ENCODE assay signal across 8 cellular contexts in the genomic region with DNA sequence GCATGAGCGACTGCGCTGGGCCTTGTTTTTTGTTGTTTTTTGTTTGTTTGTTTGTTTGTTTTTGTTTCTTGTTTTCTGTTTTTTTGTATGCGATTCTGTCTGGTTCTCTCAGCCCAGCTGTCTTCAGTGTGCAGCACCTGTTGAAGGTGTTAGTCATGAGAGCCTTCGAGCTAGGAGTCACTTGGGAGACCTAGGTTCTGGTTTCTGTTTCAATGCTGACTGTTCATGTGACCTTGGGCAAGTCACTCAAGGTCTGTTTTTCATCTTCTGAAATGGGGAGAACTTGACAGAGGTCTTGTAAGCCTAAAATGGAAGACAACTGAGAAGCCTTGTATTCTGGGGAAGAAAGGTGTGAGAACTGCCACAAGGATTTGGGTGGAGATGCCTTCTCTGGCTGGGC. TPM values are rescaled to one million over a fixed set of nuclear protein-coding genes. Genes with fewer than 3 reads are reported as not detected.
DNase-seq lines count a peak whose midpoint lies in the region; ATAC-seq and TF ChIP-seq lines count a peak whose summit lies in the region.

No MANE protein-coding gene starts in this region.

- TF ChIP-seq CTCF in RWPE1 (conservative IDR thresholded peaks at IDR 0.05; ENCODE audit: low read depth), result no peak

- H3K36me3 ChIP-seq in mesenchymal stem cell (ENCODE audit: control insufficient read depth in 1 of 2, insufficient read depth in 2 of 2, low read depth in 1 of 2, low read length in 2 of 2), result peaks cover 3 to 13% of the 10 kb centered on the region in 2 experiments

- peaks cover 17% of the 10 kb centered on the region for H3K79me1 ChIP-seq in mesenchymal stem cell (replicated peaks; ENCODE audit: low read length, poor library complexity, severe bottlenecking)

- no peak overlapping the region for H2BK15ac ChIP-seq in mesenchymal stem cell (ENCODE audit: low read depth, poor library complexity, severe bottlenecking)

- peaks cover 47% of the 10 kb centered on the region for H3K4me1 Mint-ChIP-seq in stimulated activated naive CD8-positive, alpha-beta T cell treated with anti-CD3 and anti-CD28 coated beads, Interleukin-15, Interleukin-2, amounts not matched to agents 100 ng/mL and 50 ng/mL, for 24 hours (ENCODE audit: low read depth)

- peak overlapping the region; percentile 64 for H3K4me3 Mint-ChIP-seq in stimulated activated naive CD8-positive, alpha-beta T cell treated with anti-CD3 and anti-CD28 coated beads, Interleukin-15, Interleukin-2, amounts not matched to agents 100 ng/mL and 50 ng/mL, for 24 hours

- no peak overlapping the region for H3K9ac ChIP-seq in mesenchymal stem cell (ENCODE audit: low read length)

- no peak overlapping the region for H3K18ac ChIP-seq in mesenchymal stem cell (ENCODE audit: low read depth in 1 of 2, low read length in 2 of 2)

- no peak overlapping the region for H2AK5ac ChIP-seq in mesenchymal stem cell (ENCODE audit: low read length, severe bottlenecking)

- no peak overlapping the region for H2BK5ac ChIP-seq in mesenchymal stem cell (ENCODE audit: low read depth, low read length, poor library complexity, severe bottlenecking)

- 96% methylated on average over 4 of the region's 4 CpGs for WGBS in mesenchymal stem cell

- H3K27ac ChIP-seq in RWPE1 (peak overlapping the region; percentile 90; the same call in 1 of the 2 replicates), mesenchymal stem cell (ENCODE audit: low read length, poor library complexity, severe bottlenecking) (no peak overlapping the region)

- H2BK120ac ChIP-seq in mesenchymal stem cell (ENCODE audit: low read depth, low read length), result no peak overlapping the region

- H3K36me3 Mint-ChIP-seq in stimulated activated naive CD8-positive, alpha-beta T cell treated with anti-CD3 and anti-CD28 coated beads, Interleukin-15, Interleukin-2, amounts not matched to agents 100 ng/mL and 50 ng/mL, for 24 hours (ENCODE audit: low read depth), result peaks cover 33% of the 10 kb centered on the region

- H3K4ac ChIP-seq in mesenchymal stem cell (ENCODE audit: low read depth in 1 of 2, low read length in 2 of 2), result no peak overlapping the region

- peaks cover 6% of the 10 kb centered on the region for H3K4me1 ChIP-seq in mesenchymal stem cell (ENCODE audit: control insufficient read depth, insufficient read depth, low read depth, low read length)

- no peaks in the 10 kb centered on the region for H3K9me3 Mint-ChIP-seq in stimulated activated naive CD8-positive, alpha-beta T cell treated with anti-CD3 and anti-CD28 coated beads, Interleukin-15, Interleukin-2, amounts not matched to agents 100 ng/mL and 50 ng/mL, for 24 hours

- no peak overlapping the region for H3K23ac ChIP-seq in mesenchymal stem cell (ENCODE audit: low read length in 2 of 2)

- H4K8ac ChIP-seq in mesenchymal stem cell (ENCODE audit: low read length), result no peak overlapping the region

- no peak overlapping the region for H4K91ac ChIP-seq in mesenchymal stem cell (ENCODE audit: low read length)

- H2BK12ac ChIP-seq in mesenchymal stem cell (ENCODE audit: low read length in 2 of 2), result no peak overlapping the region

- no peaks in the 10 kb centered on the region for H3K27me3 Mint-ChIP-seq in stimulated activated naive CD8-positive, alpha-beta T cell treated with anti-CD3 and anti-CD28 coated beads, Interleukin-15, Interleukin-2, amounts not matched to agents 100 ng/mL and 50 ng/mL, for 24 hours

- no peak overlapping the region for H3K4me2 ChIP-seq in mesenchymal stem cell (ENCODE audit: low read length, poor library complexity, severe bottlenecking)

- CTCF ChIA-PET in RWPE1 (lab: Yijun Ruan, JAX), result interaction anchor here (0.6 to 0.7 kb wide), 2 partner anchors 9 to 175 kb away, joined by 3 read pairs; no protein-coding TSS in a partner anchor

- peak; percentile 63 for DNase-seq in activated effector memory CD4-positive, alpha-beta T cell treated with anti-CD3 and anti-CD28 coated beads, Interleukin-2, amount 50 U/mL, for 16 hours
- DNase-seq in activated effector memory CD4-positive, alpha-beta T cell treated with Interleukin-2 at 50 U/mL for 16 hours, result no peak
- DNase-seq in RWPE1 (ENCODE audit: low spot score) (no peak), mesenchymal stem cell (no peak), AG08395 (ENCODE audit: low spot score) (no peak), NCI-H2029 (lab: John Stamatoyannopoulos, UW) (no peak)

- H2AFZ ChIP-seq in mesenchymal stem cell (ENCODE audit: low read depth, low read length), result no peak overlapping the region

- peak overlapping the region; percentile 72 for H3K27ac Mint-ChIP-seq in stimulated activated naive CD8-positive, alpha-beta T cell treated with anti-CD3 and anti-CD28 coated beads, Interleukin-15, Interleukin-2, amounts not matched to agents 100 ng/mL and 50 ng/mL, for 24 hours

- no peaks in the 10 kb centered on the region for H3K27me3 ChIP-seq in mesenchymal stem cell (ENCODE audit: control insufficient read depth in 1 of 2, insufficient read depth in 1 of 2, low read length in 2 of 2)

- H3K14ac ChIP-seq in mesenchymal stem cell (ENCODE audit: low read length in 2 of 2), result no peak overlapping the region

- POLR2A ChIA-PET in RWPE1 (lab: Yijun Ruan, JAX; ENCODE audit: low non-redundant PET), result interaction anchor here (0.6 kb wide), 1 partner anchor 36 kb away, joined by 4 read pairs; no protein-coding TSS in a partner anchor

- H3K4me3 ChIP-seq in mesenchymal stem cell (ENCODE audit: insufficient read depth in 1 of 2, low read depth in 1 of 2, low read length in 2 of 2), result no peak overlapping the region

- ATAC-seq in HG02840 (IDR thresholded peaks at IDR 0.05; ENCODE audit: low FRiP score, unreplicated experiment), result peak; percentile 59

- no peaks in the 10 kb centered on the region for H3K9me3 ChIP-seq in mesenchymal stem cell (ENCODE audit: control insufficient read depth, low read length)

RNA-seq across cellular contexts. Expression of a gene that starts 1.8 kb away (rescaled TPM):
- polyA plus RNA-seq in mesenchymal stem cell (2013, experiment 1 of 2), result 13.0 TPM
- 12.5 TPM for polyA plus RNA-seq in mesenchymal stem cell (2013, experiment 2 of 2)

RNA-seq across cellular contexts. Expression of a gene that starts 22.8 kb away (rescaled TPM):
- polyA plus RNA-seq in mesenchymal stem cell (2013, experiment 1 of 2), result 8.4 TPM
- 7.2 TPM for polyA plus RNA-seq in mesenchymal stem cell (2013, experiment 2 of 2)

RNA-seq across cellular contexts. Expression of a gene that starts 36.7 kb away (rescaled TPM):
- polyA plus RNA-seq in mesenchymal stem cell (2013, experiment 1 of 2), result 8.0 TPM
- 7.7 TPM for polyA plus RNA-seq in mesenchymal stem cell (2013, experiment 2 of 2)

RNA-seq across cellular contexts. Expression of a gene that starts 37.0 kb away (rescaled TPM):
- polyA plus RNA-seq in mesenchymal stem cell (2013, experiment 1 of 2), result 68.9 TPM
- polyA plus RNA-seq in mesenchymal stem cell (2013, experiment 2 of 2), result 68.3 TPM

RNA-seq across cellular contexts. Expression of a gene that starts 49.8 kb away (rescaled TPM):
- polyA plus RNA-seq in mesenchymal stem cell (2013, experiment 1 of 2), result 11.1 TPM
- 11.5 TPM for polyA plus RNA-seq in mesenchymal stem cell (2013, experiment 2 of 2)
